ENCODE assay signal across 8 cellular contexts in the genomic region with DNA sequence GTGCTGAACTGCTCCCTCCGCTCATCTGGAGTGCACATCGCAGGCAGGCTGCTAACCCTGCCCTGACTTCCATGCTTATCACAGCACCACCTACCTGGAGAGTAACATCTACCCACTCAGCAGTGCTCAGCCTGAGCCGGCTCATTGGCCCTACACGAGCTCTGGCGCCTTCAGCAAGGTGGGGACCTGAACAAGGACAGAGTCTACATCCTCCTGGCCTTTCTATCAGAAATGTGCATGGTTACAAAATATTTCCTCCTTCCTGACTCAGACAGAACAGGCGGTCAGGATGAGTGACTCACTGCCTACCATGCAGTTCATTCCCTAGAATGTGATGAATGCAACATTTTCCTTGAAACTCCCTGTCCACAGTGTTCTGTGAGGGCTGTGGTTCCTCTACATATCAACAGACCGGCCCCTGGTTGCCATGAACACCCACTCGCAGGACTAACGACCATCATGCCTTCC. TPM values are rescaled to one million over a fixed set of nuclear protein-coding genes. Genes with fewer than 3 reads are reported as not detected.
DNase-seq lines count a peak whose midpoint lies in the region; ATAC-seq and TF ChIP-seq lines count a peak whose summit lies in the region.

No MANE protein-coding gene starts in this region.

- H3K36me3 ChIP-seq in A673 (ENCODE audit: insufficient read depth, low read length, poor library complexity, severe bottlenecking) = no peaks in the 10 kb centered on the region

- no peak overlapping the region for H3K27ac ChIP-seq in A673 (ENCODE audit: low read depth, low read length, poor library complexity, severe bottlenecking)

- no peaks in the 10 kb centered on the region for H3K9me3 ChIP-seq in A673 (ENCODE audit: low read depth, low read length, poor library complexity, severe bottlenecking)

- ATAC-seq in HG03442 (IDR thresholded peaks at IDR 0.05; ENCODE audit: unreplicated experiment) (no peak), GM18519 (IDR thresholded peaks at IDR 0.05; ENCODE audit: low FRiP score, unreplicated experiment) (no peak)

- CTCF ChIA-PET in A673 (lab: Charles Lee) = interaction anchor here (1.1 kb wide), 1 partner anchor 29 kb away, joined by 3 read pairs; no protein-coding TSS in a partner anchor

- no TSS peak for BruUV-seq in A673 (replicated peaks; lab: Mats Ljungman, UMichigan)

- no peaks in the 10 kb centered on the region for H3K27me3 ChIP-seq in A673 (replicated peaks; ENCODE audit: insufficient read depth, low read depth, low read length, poor library complexity)

- POLR2A ChIA-PET in A673 (lab: Charles Lee; ENCODE audit: low non-redundant PET) = no interaction called here

- TF ChIP-seq CTCF in fibroblast of pulmonary artery (IDR thresholded peaks at IDR 0.05; ENCODE audit: low read length, missing control alignments) (no peak), A673 (conservative IDR thresholded peaks at IDR 0.05; ENCODE audit: low read depth, low read length) (no peak)

- no peaks in the 10 kb centered on the region for H3K4me1 ChIP-seq in A673 (ENCODE audit: insufficient read depth, low read length, poor library complexity, severe bottlenecking)

- intact Hi-C loops in A673 (cut with micrococcal nuclease; ENCODE audit: unreplicated experiment) = no loop called here

- no peak overlapping the region for H3K4me3 ChIP-seq in fibroblast of pulmonary artery (replicated peaks; ENCODE audit: low read depth, low read length)
- no peak overlapping the region for H3K4me3 ChIP-seq in A673 (ENCODE audit: low read depth, low read length, poor library complexity, severe bottlenecking)

- DNase-seq in EH (ENCODE audit: low read depth) (peak; percentile 95), RPMI7951 (ENCODE audit: low read depth) (peak; percentile 90), fibroblast of pulmonary artery (ENCODE audit: low read depth) (peak; percentile 97), pulmonary artery endothelial cell (ENCODE audit: low read depth, low spot score) (peak; percentile 90), A673 (ENCODE audit: low spot score) (no peak), NCI-H2196 (lab: John Stamatoyannopoulos, UW; ENCODE audit: unreplicated experiment) (no peak)

RNA-seq across cellular contexts. Expression of a gene that starts 53.1 kb away (rescaled TPM):
- total RNA-seq in RPMI7951 (2014; rRNA removed; shearing (Covaris generic)) = 152 and 164 TPM in 2 replicates
- 194 and 278 TPM in 2 replicates for total RNA-seq in pulmonary artery endothelial cell
- total RNA-seq in A673 (2021) = 153 and 171 TPM in 2 replicates

Comparison
In these comparisons a context has a peak if more than half of its experiments do, and no peak if none do; other contexts are left out.
1. DNase-seq: peak in EH (single experiment), RPMI7951 (single experiment), fibroblast of pulmonary artery (single experiment) and pulmonary artery endothelial cell (single experiment); none in A673 (single experiment) and NCI-H2196 (single experiment).